15 cellular contexts compared by ENCODE assay signal in the genomic region with DNA sequence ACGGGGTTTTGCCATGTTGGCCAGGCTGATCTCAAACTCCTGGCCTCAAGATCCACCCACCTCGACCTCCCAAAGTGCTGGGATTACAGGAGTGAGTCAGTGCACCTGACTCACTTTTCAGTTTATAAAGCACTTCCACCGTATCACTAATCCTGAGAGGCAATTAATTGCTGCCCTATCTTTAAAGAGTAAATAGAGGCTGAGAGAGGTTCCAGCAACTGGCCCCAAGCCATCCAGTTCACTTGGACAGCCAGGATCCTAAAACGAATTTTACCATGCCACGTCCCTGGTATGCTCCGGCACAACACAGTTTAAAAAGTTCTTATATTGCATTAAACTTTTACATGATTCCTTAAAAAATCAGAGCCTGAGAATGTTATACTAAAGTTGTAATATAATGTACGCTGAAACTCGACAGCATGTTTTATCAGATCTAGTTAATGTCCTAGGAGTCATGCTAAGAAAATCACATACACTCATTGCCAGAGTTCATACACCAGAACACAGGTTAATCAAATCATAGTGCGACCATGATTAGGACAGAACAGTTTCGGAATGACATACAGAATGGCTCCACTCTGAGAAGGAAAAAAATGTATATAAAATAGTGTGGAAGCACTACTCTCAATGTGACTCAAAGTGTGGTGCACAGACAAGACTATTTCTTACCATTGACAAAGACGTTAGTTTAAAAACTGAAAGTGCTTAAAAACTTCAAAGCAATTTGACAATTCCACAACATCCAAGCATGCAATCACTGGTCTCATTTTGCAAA.
A peak's percentile ranks its signal among the peaks of the same experiment; 100 is the strongest.
DNase-seq lines count a peak whose midpoint lies in the region; ATAC-seq and TF ChIP-seq lines count a peak whose summit lies in the region.
"Had no signal": no experiment of that assay in that cellular context is flagged by ENCODE, and none has a peak within 500 bp of the region (broad histone marks: within the 10 kb centered on the region; RNA-seq: fewer than 3 reads in every experiment).

No MANE protein-coding gene starts in this region.

- ATAC-seq in GM21515 (IDR thresholded peaks at IDR 0.05; ENCODE audit: unreplicated experiment) (peak; percentile 72), HG03565 (IDR thresholded peaks at IDR 0.05; ENCODE audit: unreplicated experiment) (peak; percentile 90), SK-N-SH treated with all-trans-retinoic acid at 6 μM for 48 hours (no peak)
- ATAC-seq: GM23338 had no signal

- no peaks in the 10 kb centered on the region for H3K9me3 ChIP-seq in transverse colon

- peaks cover 1% of the 10 kb centered on the region for H3K27me3 Mint-ChIP-seq in activated CD4-positive, alpha-beta memory T cell treated with anti-CD3 and anti-CD28 coated beads for 36 hours
- no peaks in the 10 kb centered on the region for H3K27me3 Mint-ChIP-seq in activated CD4-positive, alpha-beta memory T cell treated with anti-CD3 and anti-CD28 coated beads, Interleukin-2, amount 10 ng/mL, durations not matched to agents 7 days and 5 days
- H3K27me3 Mint-ChIP-seq: central memory CD8-positive, alpha-beta T cell had no signal

- 70 to 71% methylated on average over 11 of the region's 11 CpGs for WGBS in transverse colon (ENCODE audit: low coverage in 1 of 2), 2 donors

- CTCF ChIA-PET in activated CD4-positive, alpha-beta memory T cell treated with anti-CD3 and anti-CD28 coated beads for 36 hours (lab: Charles Lee), result no interaction called here
- CTCF ChIA-PET in activated CD4-positive, alpha-beta memory T cell treated with anti-CD3 and anti-CD28 coated beads, Interleukin-2, amount 10 ng/mL, durations not matched to agents 7 days and 5 days (lab: Charles Lee), result no interaction called here

- no peaks in the 10 kb centered on the region for H3K27me3 ChIP-seq in transverse colon

- H3K4me1 Mint-ChIP-seq in activated CD4-positive, alpha-beta memory T cell treated with anti-CD3 and anti-CD28 coated beads for 36 hours (ENCODE audit: low read depth), result peaks cover 17% of the 10 kb centered on the region
- peaks cover 20% of the 10 kb centered on the region for H3K4me1 Mint-ChIP-seq in activated CD4-positive, alpha-beta memory T cell treated with anti-CD3 and anti-CD28 coated beads, Interleukin-2, amount 10 ng/mL, durations not matched to agents 7 days and 5 days
- H3K4me1 Mint-ChIP-seq: GM23338 had no signal

- peaks cover 38% of the 10 kb centered on the region for H3K36me3 Mint-ChIP-seq in activated CD4-positive, alpha-beta memory T cell treated with anti-CD3 and anti-CD28 coated beads for 36 hours
- H3K36me3 Mint-ChIP-seq in activated CD4-positive, alpha-beta memory T cell treated with anti-CD3 and anti-CD28 coated beads, Interleukin-2, amount 10 ng/mL, durations not matched to agents 7 days and 5 days (ENCODE audit: low read depth), result peaks cover 18% of the 10 kb centered on the region

- H3K27ac ChIP-seq in transverse colon, result no peak overlapping the region

- no peaks in the 10 kb centered on the region for H3K4me1 ChIP-seq in transverse colon

- in situ Hi-C loops in transverse colon (cut with MboI; ENCODE audit: low pct_ligation_motif_present in 1 of 4, low pct_unique_long_range_greater_than_20kb in 1 of 4, low sequenced_read_pairs in 3 of 4), result no loop called here

- POLR2A ChIA-PET in activated CD4-positive, alpha-beta memory T cell treated with anti-CD3 and anti-CD28 coated beads for 36 hours (lab: Charles Lee), result no interaction called here
- POLR2A ChIA-PET in activated CD4-positive, alpha-beta memory T cell treated with anti-CD3 and anti-CD28 coated beads, Interleukin-2, amount 10 ng/mL, durations not matched to agents 7 days and 5 days (lab: Charles Lee), result no interaction called here

- intact Hi-C loops in activated CD4-positive, alpha-beta memory T cell treated with anti-CD3 and anti-CD28 coated beads for 36 hours (cut with micrococcal nuclease), result loop anchor here (1.0 to 5.0 kb wide), 8 partner anchors 11 to 1499 kb away; a partner anchor contains a TSS
- intact Hi-C loops in transverse colon (cut with DNase I; ENCODE audit: low total_unique reads), result no loop called here

- H3K27ac Mint-ChIP-seq in activated CD4-positive, alpha-beta memory T cell treated with anti-CD3 and anti-CD28 coated beads for 36 hours, result peak overlapping the region; percentile 64
- H3K27ac Mint-ChIP-seq in activated CD4-positive, alpha-beta memory T cell treated with anti-CD3 and anti-CD28 coated beads, Interleukin-2, amount 10 ng/mL, durations not matched to agents 7 days and 5 days, result no peak overlapping the region
- H3K27ac Mint-ChIP-seq: GM23338 had no signal

- no peak for TF ChIP-seq CTCF in transverse colon (IDR thresholded peaks at IDR 0.05)

- TF ChIP-seq POLR2A in transverse colon (IDR thresholded peaks at IDR 0.05), result no peak

- TF ChIP-seq EP300 in transverse colon (IDR thresholded peaks at IDR 0.05; ENCODE audit: low read depth), result no peak

- DNase-seq in activated CD4-positive, alpha-beta memory T cell treated with anti-CD3 and anti-CD28 coated beads for 36 hours, result peak; percentile 36
- DNase-seq in activated CD4-positive, alpha-beta memory T cell treated with anti-CD3 and anti-CD28 coated beads, Interleukin-2, amount 10 ng/mL, durations not matched to agents 7 days and 5 days, result no peak
- DNase-seq in renal cortical epithelial cell (ENCODE audit: low read depth) (peak; percentile 12), GM03348 (ENCODE audit: low spot score) (no peak), transverse colon (no peak)
- DNase-seq: activated gamma-delta T cell treated with Interleukin-2 at 50 U/mL for 16 hours, DMS 273 treated with DMSO at 0.1 percent for 48 hours, erythroblast, NCI-H446 treated with DMSO at 0.1 percent for 48 hours, SIG-M5 had no signal

- H3K36me3 ChIP-seq in transverse colon, result no peaks in the 10 kb centered on the region

- no peak overlapping the region for H3K4me3 Mint-ChIP-seq in activated CD4-positive, alpha-beta memory T cell treated with anti-CD3 and anti-CD28 coated beads for 36 hours
- H3K4me3 Mint-ChIP-seq in activated CD4-positive, alpha-beta memory T cell treated with anti-CD3 and anti-CD28 coated beads, Interleukin-2, amount 10 ng/mL, durations not matched to agents 7 days and 5 days, result no peak overlapping the region
- H3K4me3 Mint-ChIP-seq: central memory CD8-positive, alpha-beta T cell; GM23338 had no signal

- no peak overlapping the region for H3K4me3 ChIP-seq in transverse colon
- H3K4me3 ChIP-seq: GM23338 had no signal

- peaks cover 14% of the 10 kb centered on the region for H3K9me3 Mint-ChIP-seq in activated CD4-positive, alpha-beta memory T cell treated with anti-CD3 and anti-CD28 coated beads for 36 hours
- peaks cover 2% of the 10 kb centered on the region for H3K9me3 Mint-ChIP-seq in activated CD4-positive, alpha-beta memory T cell treated with anti-CD3 and anti-CD28 coated beads, Interleukin-2, amount 10 ng/mL, durations not matched to agents 7 days and 5 days
- H3K9me3 Mint-ChIP-seq: central memory CD8-positive, alpha-beta T cell had no signal

TF ChIP-seq in SK-N-SH treated with all-trans-retinoic acid at 6 μM for 48 hours, 23 proteins besides CTCF, POLR2A, EP300 and RAD21 (continues in another document):
- TF ChIP-seq PPARA (CRISPR knock-in tag; IDR thresholded peaks at IDR 0.05; ENCODE audit: borderline replicate concordance) (no peak), ESRRG (CRISPR knock-in tag; IDR thresholded peaks at IDR 0.05) (no peak), ZNF70 (CRISPR knock-in tag; IDR thresholded peaks at IDR 0.05) (no peak), ZFP3 (CRISPR knock-in tag; IDR thresholded peaks at IDR 0.05) (no peak), BACH2 (CRISPR knock-in tag; IDR thresholded peaks at IDR 0.05; ENCODE audit: borderline replicate concordance) (no peak)
- TF ChIP-seq, protein P1, sequence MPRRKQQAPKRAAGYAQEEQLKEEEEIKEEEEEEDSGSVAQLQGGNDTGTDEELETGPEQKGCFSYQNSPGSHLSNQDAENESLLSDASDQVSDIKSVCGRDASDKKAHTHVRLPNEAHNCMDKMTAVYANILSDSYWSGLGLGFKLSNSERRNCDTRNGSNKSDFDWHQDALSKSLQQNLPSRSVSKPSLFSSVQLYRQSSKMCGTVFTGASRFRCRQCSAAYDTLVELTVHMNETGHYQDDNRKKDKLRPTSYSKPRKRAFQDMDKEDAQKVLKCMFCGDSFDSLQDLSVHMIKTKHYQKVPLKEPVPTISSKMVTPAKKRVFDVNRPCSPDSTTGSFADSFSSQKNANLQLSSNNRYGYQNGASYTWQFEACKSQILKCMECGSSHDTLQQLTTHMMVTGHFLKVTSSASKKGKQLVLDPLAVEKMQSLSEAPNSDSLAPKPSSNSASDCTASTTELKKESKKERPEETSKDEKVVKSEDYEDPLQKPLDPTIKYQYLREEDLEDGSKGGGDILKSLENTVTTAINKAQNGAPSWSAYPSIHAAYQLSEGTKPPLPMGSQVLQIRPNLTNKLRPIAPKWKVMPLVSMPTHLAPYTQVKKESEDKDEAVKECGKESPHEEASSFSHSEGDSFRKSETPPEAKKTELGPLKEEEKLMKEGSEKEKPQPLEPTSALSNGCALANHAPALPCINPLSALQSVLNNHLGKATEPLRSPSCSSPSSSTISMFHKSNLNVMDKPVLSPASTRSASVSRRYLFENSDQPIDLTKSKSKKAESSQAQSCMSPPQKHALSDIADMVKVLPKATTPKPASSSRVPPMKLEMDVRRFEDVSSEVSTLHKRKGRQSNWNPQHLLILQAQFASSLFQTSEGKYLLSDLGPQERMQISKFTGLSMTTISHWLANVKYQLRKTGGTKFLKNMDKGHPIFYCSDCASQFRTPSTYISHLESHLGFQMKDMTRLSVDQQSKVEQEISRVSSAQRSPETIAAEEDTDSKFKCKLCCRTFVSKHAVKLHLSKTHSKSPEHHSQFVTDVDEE (CRISPR knock-in tag; IDR thresholded peaks at IDR 0.05), result no peak
- TF ChIP-seq, protein P2, sequence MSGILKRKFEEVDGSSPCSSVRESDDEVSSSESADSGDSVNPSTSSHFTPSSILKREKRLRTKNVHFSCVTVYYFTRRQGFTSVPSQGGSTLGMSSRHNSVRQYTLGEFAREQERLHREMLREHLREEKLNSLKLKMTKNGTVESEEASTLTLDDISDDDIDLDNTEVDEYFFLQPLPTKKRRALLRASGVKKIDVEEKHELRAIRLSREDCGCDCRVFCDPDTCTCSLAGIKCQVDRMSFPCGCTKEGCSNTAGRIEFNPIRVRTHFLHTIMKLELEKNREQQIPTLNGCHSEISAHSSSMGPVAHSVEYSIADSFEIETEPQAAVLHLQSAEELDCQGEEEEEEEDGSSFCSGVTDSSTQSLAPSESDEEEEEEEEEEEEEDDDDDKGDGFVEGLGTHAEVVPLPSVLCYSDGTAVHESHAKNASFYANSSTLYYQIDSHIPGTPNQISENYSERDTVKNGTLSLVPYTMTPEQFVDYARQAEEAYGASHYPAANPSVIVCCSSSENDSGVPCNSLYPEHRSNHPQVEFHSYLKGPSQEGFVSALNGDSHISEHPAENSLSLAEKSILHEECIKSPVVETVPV (CRISPR knock-in tag; IDR thresholded peaks at IDR 0.05), result no peak

Comparison
In these comparisons a context has a peak if more than half of its experiments do, and no peak if none do; other contexts are left out.
1. DNase-seq: peak in activated CD4-positive, alpha-beta memory T cell treated with anti-CD3 and anti-CD28 coated beads for 36 hours (single experiment) and renal cortical epithelial cell (single experiment); none in activated CD4-positive, alpha-beta memory T cell treated with anti-CD3 and anti-CD28 coated beads, Interleukin-2, amount 10 ng/mL, durations not matched to agents 7 days and 5 days (single experiment), GM03348 (single experiment) and transverse colon (single experiment).